Comparison of ENCODE assay signal across 9 cellular contexts in genomic region chr1:6108937-6109636, GRCh38.
DNase-seq lines count a peak whose midpoint lies in the region; ATAC-seq and TF ChIP-seq lines count a peak whose summit lies in the region.
"Had no signal": no experiment of that assay in that cellular context is flagged by ENCODE, and none has a peak within 500 bp of the region (broad histone marks: within the 10 kb centered on the region; RNA-seq: fewer than 3 reads in every experiment).

No MANE protein-coding gene starts in this region.

- TF ChIP-seq CTCF in HCT116 (IDR thresholded peaks at IDR 0.05 in 2 of 3, conservative IDR thresholded peaks at IDR 0.05 in 1 of 3; ENCODE audit: borderline replicate concordance in 1 of 3, insufficient read depth in 1 of 3, low read depth in 2 of 3, low read length in 2 of 3) = peak; percentile 69 to 87 (median 79)
- peak in 4 of 6 experiments; percentile 22 to 36 (median 36) for TF ChIP-seq CTCF in adrenal gland (IDR thresholded peaks at IDR 0.05)

- no peaks in the 10 kb centered on the region for H3K79me2 ChIP-seq in HCT116 (ENCODE audit: insufficient read depth, low read length)

- WGBS in adrenal gland, 4 donors = 40 to 53% (median 47%) methylated on average over 8 to 15 of the region's 15 CpGs

- H3K9me2 ChIP-seq in HCT116 (ENCODE audit: insufficient read depth) = no peaks in the 10 kb centered on the region

- H3K9me3 ChIP-seq in HCT116 (ENCODE audit: control insufficient read depth in 1 of 2, insufficient read depth in 1 of 2, low read depth in 1 of 2, low read length in 2 of 2) (no peaks in the 10 kb centered on the region), adrenal gland (replicated peaks in 1 of 3) (no peaks in the 10 kb centered on the region)
- H3K9me3 ChIP-seq: ovary had no signal

- BruUV-seq in HCT116 (replicated peaks; lab: Mats Ljungman, UMichigan) = no TSS peak

- H3K36me3 ChIP-seq in HCT116 (ENCODE audit: control insufficient read depth in 1 of 2, insufficient read depth in 2 of 2, low read length in 2 of 2) = no peaks in the 10 kb centered on the region
- no peaks in the 10 kb centered on the region for H3K36me3 ChIP-seq in adrenal gland (replicated peaks in 1 of 2)
- H3K36me3 ChIP-seq: ovary had no signal

- ATAC-seq in HCT116 (peak; percentile 93), HG02678 (IDR thresholded peaks at IDR 0.05; ENCODE audit: unreplicated experiment) (no peak)

- RAD21 ChIA-PET in HCT116 (lab: Charles Lee; ENCODE audit: low non-redundant PET in 1 of 2, low total read pairs in 2 of 2, uncharacterized antibody in 2 of 2, unreplicated experiment in 2 of 2) = interaction anchor here (0.7 to 1.1 kb wide), 4 partner anchors 54 to 136 kb away, joined by 3 to 4 read pairs (median 4); no protein-coding TSS in a partner anchor

- DNase-seq in DMS 273 (lab: John Stamatoyannopoulos, UW; ENCODE audit: unreplicated experiment) (peak; percentile 95), HCT116 (ENCODE audit: low read depth, low spot score) (peak; percentile 35), NCI-H748 (lab: John Stamatoyannopoulos, UW; ENCODE audit: unreplicated experiment) (peak; percentile 64), adrenal gland (peak in 2 of 7 donors; percentile 38 to 65), left kidney (ENCODE audit: low read depth, low spot score) (peak; percentile 64), posterior vena cava (ENCODE audit: low spot score) (no peak), pons (ENCODE audit: low spot score) (no peak)

- CTCF ChIA-PET in HCT116 (lab: Charles Lee) = interaction anchor here (0.5 to 1.1 kb wide), 9 partner anchors 19 to 297 kb away, joined by 3 to 21 read pairs (median 4); no protein-coding TSS in a partner anchor

- H2AFZ ChIP-seq in HCT116 (ENCODE audit: low read depth, low read length, poor library complexity, severe bottlenecking) = no peak overlapping the region

- H3K9ac ChIP-seq in HCT116 (ENCODE audit: low read length) = no peak overlapping the region

- POLR2A ChIA-PET in HCT116 (lab: Charles Lee) = no interaction called here

- TF ChIP-seq RAD21 in HCT116 (IDR thresholded peaks at IDR 0.05; ENCODE audit: low read depth) = peak; percentile 97

- H4K20me1 ChIP-seq in HCT116 (ENCODE audit: insufficient read depth) = no peaks in the 10 kb centered on the region

- H3K4me2 ChIP-seq in HCT116 (ENCODE audit: low read length) = no peak overlapping the region

- TF ChIP-seq POLR2A in HCT116 (IDR thresholded peaks at IDR 0.05; ENCODE audit: borderline replicate concordance, extremely low read depth, insufficient read depth, insufficient read length) (no peak), adrenal gland (IDR thresholded peaks at IDR 0.05) (no peak)

- H3K4me3 ChIP-seq in HCT116 (replicated peaks in 1 of 2; ENCODE audit: low read depth in 1 of 2, low read length in 2 of 2) (no peak overlapping the region), adrenal gland (no peak overlapping the region)
- H3K4me3 ChIP-seq: ovary had no signal

- H3K27me3 ChIP-seq in HCT116 (ENCODE audit: insufficient read depth, low read length) (no peaks in the 10 kb centered on the region), adrenal gland (peaks cover 3% of the 10 kb centered on the region)
- H3K27me3 ChIP-seq: ovary had no signal

- intact Hi-C loops in HCT116 (cut with micrococcal nuclease) = loop anchor here (1.0 to 2.0 kb wide), 5 partner anchors 18 to 234 kb away; partner anchors contain the start of gene HES3
- intact Hi-C loops in adrenal gland (cut with DNase I) = no loop called here
- intact Hi-C loops in posterior vena cava (cut with DNase I) = no loop called here

- H3K27ac ChIP-seq in HCT116 (ENCODE audit: low read depth, low read length) (no peak overlapping the region), adrenal gland (no peak overlapping the region)
- H3K27ac ChIP-seq: ovary had no signal

- H3K4me1 ChIP-seq in HCT116 (ENCODE audit: control insufficient read depth in 1 of 2, insufficient read depth in 2 of 2, low read length in 2 of 2) (peaks cover 0 to 4% of the 10 kb centered on the region in 2 experiments; a peak in 1 of 4 replicates), adrenal gland (replicated peaks in 1 of 2) (no peaks in the 10 kb centered on the region)

TF ChIP-seq in HCT116, 20 proteins besides CTCF, POLR2A, EP300 and RAD21:
- no peak for TF ChIP-seq JUND (IDR thresholded peaks at IDR 0.05)
- no peak for TF ChIP-seq CEBPB (IDR thresholded peaks at IDR 0.05; ENCODE audit: low read depth)
- no peak for TF ChIP-seq EZH2phosphoT487 (IDR thresholded peaks at IDR 0.05; ENCODE audit: borderline replicate concordance)
- no peak for TF ChIP-seq EZH2 (IDR thresholded peaks at IDR 0.05)
- TF ChIP-seq EGR1 (IDR thresholded peaks at IDR 0.05; ENCODE audit: low read depth) = no peak
- TF ChIP-seq TCF7L2 (IDR thresholded peaks at IDR 0.05; ENCODE audit: borderline replicate concordance, extremely low read depth, insufficient read depth, insufficient read length) = no peak
- TF ChIP-seq YY1 (IDR thresholded peaks at IDR 0.05; ENCODE audit: extremely low read depth, insufficient replicate concordance, low read depth, low read length) = no peak
- TF ChIP-seq ZFX (IDR thresholded peaks at IDR 0.05) = no peak
- TF ChIP-seq MAX (IDR thresholded peaks at IDR 0.05) = no peak
- TF ChIP-seq ZBTB33 (IDR thresholded peaks at IDR 0.05; ENCODE audit: extremely low read depth, insufficient replicate concordance, low read length) = no peak
- no peak for TF ChIP-seq FOSL1 (IDR thresholded peaks at IDR 0.05; ENCODE audit: low read depth)
- no peak for TF ChIP-seq SIN3A (IDR thresholded peaks at IDR 0.05; ENCODE audit: low read depth)
- no peak for TF ChIP-seq ZNF274 (IDR thresholded peaks at IDR 0.05; ENCODE audit: low read depth, low read length)
- TF ChIP-seq, protein P1, sequence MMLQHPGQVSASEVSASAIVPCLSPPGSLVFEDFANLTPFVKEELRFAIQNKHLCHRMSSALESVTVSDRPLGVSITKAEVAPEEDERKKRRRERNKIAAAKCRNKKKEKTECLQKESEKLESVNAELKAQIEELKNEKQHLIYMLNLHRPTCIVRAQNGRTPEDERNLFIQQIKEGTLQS (IDR thresholded peaks at IDR 0.05) = no peak
- no peak for TF ChIP-seq SP1 (IDR thresholded peaks at IDR 0.05; ENCODE audit: low read depth)
- TF ChIP-seq POLR2AphosphoS5 (IDR thresholded peaks at IDR 0.05; ENCODE audit: low read depth, low read length) = no peak
- TF ChIP-seq CBX3 (IDR thresholded peaks at IDR 0.05; ENCODE audit: low read depth) = no peak

Comparison
In these comparisons a context has a peak if more than half of its experiments do, and no peak if none do; other contexts are left out.
1. DNase-seq: peak in DMS 273 (single experiment), HCT116 (single experiment), NCI-H748 (single experiment) and left kidney (single experiment); none in posterior vena cava (single experiment) and pons (single experiment).